ENCODE assay signal across 12 cellular contexts in genomic region chr21:32886339-32886738, GRCh38.
DNase-seq lines count a peak whose midpoint lies in the region; ATAC-seq lines count a peak whose summit lies in the region.
"Had no signal": no experiment of that assay in that cellular context is flagged by ENCODE, and none has a peak within 500 bp of the region (broad histone marks: within the 10 kb centered on the region; RNA-seq: fewer than 3 reads in every experiment).

No MANE protein-coding gene starts in this region.

- H3K4me3 ChIP-seq in SJCRH30: no peak overlapping the region
- H3K4me3 ChIP-seq: GM23248 had no signal

- ATAC-seq in GM21360 (IDR thresholded peaks at IDR 0.05; ENCODE audit: unreplicated experiment): no peak
- no peak for ATAC-seq in GM18868 (IDR thresholded peaks at IDR 0.05; ENCODE audit: unreplicated experiment)
- ATAC-seq: left ventricle myocardium superior had no signal

- no peaks in the 10 kb centered on the region for H3K9me3 ChIP-seq in SJCRH30 (replicated peaks)

- H3K27ac ChIP-seq in SJCRH30: peak overlapping the region; percentile 76
- H3K27ac ChIP-seq: GM23248 had no signal

- H3K27me3 ChIP-seq in SJCRH30: no peaks in the 10 kb centered on the region

- peak; percentile 17 for DNase-seq in activated CD8-positive, alpha-beta memory T cell treated with anti-CD3 and anti-CD28 coated beads, Interleukin-2, amount 50 U/mL, for 4 hours
- no peak for DNase-seq in activated CD8-positive, alpha-beta memory T cell treated with anti-CD3 and anti-CD28 coated beads for 24 hours
- DNase-seq in SJCRH30: no peak
- peak; percentile 19 for DNase-seq in activated naive CD4-positive, alpha-beta T cell treated with anti-CD3 and anti-CD28 coated beads, Interleukin-2, amount 50 U/mL, for 16 hours
- peak in 2 of 3 experiments; percentile 0 to 9 for DNase-seq in stimulated activated CD4-positive, alpha-beta T cell treated with anti-CD3 and anti-CD28 coated beads, TNF-alpha, amount 100 ng/mL, for 24 hours (ENCODE audit: low read depth in 3 of 3)
- no peak for DNase-seq in SW 1271 (lab: John Stamatoyannopoulos, UW)
- DNase-seq: GM23248, left ventricle myocardium superior, NCI-H1694 treated with DMSO at 0.1 percent for 48 hours, retina had no signal

- H3K4me1 ChIP-seq in SJCRH30: peaks cover 39% of the 10 kb centered on the region

- no peaks in the 10 kb centered on the region for H3K36me3 ChIP-seq in SJCRH30

Comparison
In these comparisons a context has a peak if more than half of its experiments do, and no peak if none do; other contexts are left out.
1. DNase-seq: peak in activated CD8-positive, alpha-beta memory T cell treated with anti-CD3 and anti-CD28 coated beads, Interleukin-2, amount 50 U/mL, for 4 hours (single experiment), activated naive CD4-positive, alpha-beta T cell treated with anti-CD3 and anti-CD28 coated beads, Interleukin-2, amount 50 U/mL, for 16 hours (single experiment) and stimulated activated CD4-positive, alpha-beta T cell treated with anti-CD3 and anti-CD28 coated beads, TNF-alpha, amount 100 ng/mL, for 24 hours (2 of 3); none in activated CD8-positive, alpha-beta memory T cell treated with anti-CD3 and anti-CD28 coated beads for 24 hours (single experiment), SJCRH30 (0 of 2) and SW 1271 (0 of 2).